In genomic region chr6:134315974-134316391, GRCh38 we compare ENCODE assay signal across 15 cellular contexts.
A peak's percentile ranks its signal among the peaks of the same experiment; 100 is the strongest.
DNase-seq lines count a peak whose midpoint lies in the region; ATAC-seq and TF ChIP-seq lines count a peak whose summit lies in the region.
"Had no signal": no experiment of that assay in that cellular context is flagged by ENCODE, and none has a peak within 500 bp of the region (broad histone marks: within the 10 kb centered on the region; RNA-seq: fewer than 3 reads in every experiment).

No MANE protein-coding gene starts in this region.

- peaks cover 15% of the 10 kb centered on the region for H3K4me1 Mint-ChIP-seq in nephron

- H3K4me2 ChIP-seq in DND-41 (ENCODE audit: insufficient read depth, low read length) (no peak overlapping the region), Loucy (ENCODE audit: low read depth, low read length, poor library complexity, severe bottlenecking) (no peak overlapping the region)

- H3K79me2 ChIP-seq in DND-41 (ENCODE audit: insufficient read depth, low read length) (no peaks in the 10 kb centered on the region), Loucy (ENCODE audit: insufficient read depth, low read length) (no peaks in the 10 kb centered on the region)

- H3K4me1 ChIP-seq in DND-41 (ENCODE audit: insufficient read depth, low read length) (no peaks in the 10 kb centered on the region), Loucy (ENCODE audit: insufficient read depth, low read length, poor library complexity, severe bottlenecking) (no peaks in the 10 kb centered on the region)
- H3K4me1 ChIP-seq: colonic mucosa had no signal

- TF ChIP-seq CTCF in DND-41 (IDR thresholded peaks at IDR 0.05; ENCODE audit: borderline replicate concordance, extremely low read depth, low read length, poor library complexity, severe bottlenecking) (no peak), Loucy (conservative IDR thresholded peaks at IDR 0.05; ENCODE audit: low read length) (no peak), nephron (IDR thresholded peaks at IDR 0.05; ENCODE audit: unreplicated experiment in 3 of 3) (no peak)

- H3K27me3 Mint-ChIP-seq in nephron (ENCODE audit: low read depth) = peaks cover 55% of the 10 kb centered on the region

- H3K9ac ChIP-seq in DND-41 (ENCODE audit: low read depth, low read length) (no peak overlapping the region), Loucy (ENCODE audit: low read depth, low read length, poor library complexity, severe bottlenecking) (no peak overlapping the region)

- H3K4me3 ChIP-seq in DND-41 (ENCODE audit: low read depth in 1 of 2, low read length in 2 of 2) (no peak overlapping the region), Loucy (ENCODE audit: low read length, poor library complexity, severe bottlenecking) (no peak overlapping the region)
- H3K4me3 ChIP-seq: colonic mucosa, tibial artery had no signal

- no peak overlapping the region for H2AFZ ChIP-seq in DND-41 (ENCODE audit: low read depth, low read length)
- H2AFZ ChIP-seq in Loucy (ENCODE audit: low read length) = peak overlapping the region; percentile 58

- no peaks in the 10 kb centered on the region for H3K9me3 ChIP-seq in DND-41 (ENCODE audit: insufficient read depth, low read length, severe bottlenecking)
- no peaks in the 10 kb centered on the region for H3K9me3 ChIP-seq in Loucy (ENCODE audit: insufficient read depth, low read depth, low read length)
- H3K9me3 ChIP-seq: colonic mucosa, tibial artery had no signal

- H3K4me3 Mint-ChIP-seq in nephron = peak overlapping the region; percentile 45 to 59 (median 52)
- H3K4me3 Mint-ChIP-seq: activated naive CD4-positive, alpha-beta T cell treated with anti-CD3 and anti-CD28 coated beads, Interleukin-2, amount 50 U/mL, for 24 hours had no signal

- no peaks in the 10 kb centered on the region for H3K36me3 ChIP-seq in DND-41 (ENCODE audit: insufficient read depth, low read length)
- H3K36me3 ChIP-seq in Loucy (ENCODE audit: insufficient read depth, low read length) = no peaks in the 10 kb centered on the region
- H3K36me3 ChIP-seq: colonic mucosa, tibial artery had no signal

- DNase-seq in DND-41 = no peak
- peak; percentile 75 for DNase-seq in cerebellar cortex (ENCODE audit: low spot score)
- DNase-seq in DMS53 (lab: John Stamatoyannopoulos, UW) = no peak
- no peak for DNase-seq in NCI-H2107 (lab: John Stamatoyannopoulos, UW)
- DNase-seq in NOMO-1 treated with DMSO at 0.1 percent for 48 hours (lab: John Stamatoyannopoulos, UW; ENCODE audit: unreplicated experiment) = no peak
- DNase-seq: CD4-positive, alpha-beta memory T cell; colonic mucosa; left cardiac atrium; NCI-H1092; NCI-H2227 treated with DMSO at 0.1 percent for 48 hours; tibial artery had no signal

- no peaks in the 10 kb centered on the region for H3K9me2 ChIP-seq in Loucy (replicated peaks; ENCODE audit: low read depth, low read length)

- H3F3A ChIP-seq in Loucy (ENCODE audit: low read depth) = no peaks in the 10 kb centered on the region

- no peak overlapping the region for H3K27ac ChIP-seq in DND-41 (ENCODE audit: low read length)
- H3K27ac ChIP-seq: colonic mucosa, tibial artery had no signal

- H3K36me3 Mint-ChIP-seq in nephron (ENCODE audit: low read depth) = no peaks in the 10 kb centered on the region
- H3K36me3 Mint-ChIP-seq: activated naive CD4-positive, alpha-beta T cell treated with anti-CD3 and anti-CD28 coated beads, Interleukin-2, amount 50 U/mL, for 24 hours; CD4-positive, alpha-beta memory T cell had no signal

- H3K27me3 ChIP-seq in DND-41 (ENCODE audit: insufficient read depth, low read length, poor library complexity) (no peaks in the 10 kb centered on the region), Loucy (ENCODE audit: insufficient read depth, low read length, poor library complexity, severe bottlenecking) (no peaks in the 10 kb centered on the region)
- H3K27me3 ChIP-seq: tibial artery had no signal

- H3K9me3 Mint-ChIP-seq in nephron = no peaks in the 10 kb centered on the region
- H3K9me3 Mint-ChIP-seq: activated naive CD4-positive, alpha-beta T cell treated with anti-CD3 and anti-CD28 coated beads, Interleukin-2, amount 50 U/mL, for 24 hours had no signal

- ATAC-seq in DND-41 (ENCODE audit: insufficient read depth, low read depth) (peak; percentile 53; the same call in 1 of the 3 replicates), HG03095 (IDR thresholded peaks at IDR 0.05; ENCODE audit: unreplicated experiment) (no peak)
- ATAC-seq: left cardiac atrium had no signal

- H4K20me1 ChIP-seq in DND-41 (ENCODE audit: insufficient read depth, low read length) (no peaks in the 10 kb centered on the region), Loucy (ENCODE audit: insufficient read depth, low read length, poor library complexity, severe bottlenecking) (no peaks in the 10 kb centered on the region)

- no peak overlapping the region for H3K27ac Mint-ChIP-seq in nephron
- H3K27ac Mint-ChIP-seq: activated naive CD4-positive, alpha-beta T cell treated with anti-CD3 and anti-CD28 coated beads, Interleukin-2, amount 50 U/mL, for 24 hours had no signal
